In genomic region chr11:72812604-72812967, GRCh38 we compare ENCODE assay signal across 8 cellular contexts. TPM values are rescaled to one million over a fixed set of nuclear protein-coding genes. Genes with fewer than 3 reads are reported as not detected.
DNase-seq lines count a peak whose midpoint lies in the region; ATAC-seq and TF ChIP-seq lines count a peak whose summit lies in the region.

No MANE protein-coding gene starts in this region.

- H3K27ac Mint-ChIP-seq in CD4-positive, alpha-beta T cell: peak overlapping the region; percentile 97
- H3K27ac Mint-ChIP-seq in T-cell: peak overlapping the region; percentile 96 to 97

- POLR2A ChIA-PET in CD4-positive, alpha-beta T cell (lab: Charles Lee): interaction anchor here (1.0 to 3.3 kb wide), 4 partner anchors 15 to 330 kb away, joined by 3 to 13 read pairs (median 8); partner anchors contain the start of genes FCHSD2 and STARD10
- POLR2A ChIA-PET in T-cell (lab: Charles Lee): no interaction called here

- H3K4me1 ChIP-seq in iPS-15b (ENCODE audit: control insufficient read depth, insufficient read depth, low read length) (peaks cover 3% of the 10 kb centered on the region), upper lobe of right lung (peaks cover 30% of the 10 kb centered on the region), mucosa of descending colon (ENCODE audit: low read depth) (peaks cover 27% of the 10 kb centered on the region)

- intact Hi-C loops in CD4-positive, alpha-beta T cell (cut with DNase I, micrococcal nuclease): loop anchor here in 1 of 2 experiments (5.0 to 10.0 kb wide), 6 partner anchors 85 to 888 kb away; partner anchors contain the start of genes CLPB, FCHSD2, INPPL1 and RNF121
- intact Hi-C loops in upper lobe of right lung (cut with DNase I) (no loop called here), mucosa of descending colon (cut with DNase I, micrococcal nuclease) (no loop called here)

- no peak overlapping the region for H3K9ac ChIP-seq in iPS-15b (ENCODE audit: low read depth, low read length)

- H3K36me3 ChIP-seq in KOPT-K1 (ENCODE audit: insufficient read depth, low read length) (peaks cover 46% of the 10 kb centered on the region), iPS-15b (ENCODE audit: control insufficient read depth, insufficient read depth, low read length) (no peaks in the 10 kb centered on the region), upper lobe of right lung (peaks cover 6% of the 10 kb centered on the region), mucosa of descending colon (ENCODE audit: low read depth) (no peaks in the 10 kb centered on the region), H7 (replicated peaks; ENCODE audit: control insufficient read depth, insufficient read depth, low read length) (peaks cover 2% of the 10 kb centered on the region)

- peaks cover 49% of the 10 kb centered on the region for H3K36me3 Mint-ChIP-seq in CD4-positive, alpha-beta T cell (ENCODE audit: low read depth)
- peaks cover 18% of the 10 kb centered on the region for H3K36me3 Mint-ChIP-seq in T-cell

- CTCF ChIA-PET in CD4-positive, alpha-beta T cell (lab: Charles Lee): interaction anchor here (1.2 to 1.9 kb wide), 6 partner anchors 9 to 90 kb away, joined by 3 to 28 read pairs (median 5); partner anchors contain the start of gene STARD10
- CTCF ChIA-PET in T-cell (lab: Charles Lee): interaction anchor here (0.6 to 1.4 kb wide), 4 partner anchors 10 to 87 kb away, joined by 3 to 9 read pairs (median 6); partner anchors contain the start of gene STARD10 (in 1 of the 2)

- H3K27ac ChIP-seq in CD4-positive, alpha-beta T cell (ENCODE audit: low read depth, low read length): peak overlapping the region; percentile 97
- H3K27ac ChIP-seq in KOPT-K1 (ENCODE audit: low read depth, low read length, poor library complexity, severe bottlenecking): peak overlapping the region; percentile 87
- H3K27ac ChIP-seq in upper lobe of right lung: peak overlapping the region; percentile 99

- H3K4me1 Mint-ChIP-seq in CD4-positive, alpha-beta T cell (ENCODE audit: low read depth): peaks cover 50% of the 10 kb centered on the region
- H3K4me1 Mint-ChIP-seq in T-cell: peaks cover 35 to 60% (median 49%) of the 10 kb centered on the region in 3 donors

- no peak for ATAC-seq in CD4-positive, alpha-beta T cell (ENCODE audit: poor library complexity)
- no peak for ATAC-seq in T-cell (replicated peaks in 1 of 4)
- ATAC-seq in upper lobe of right lung: no peak
- no peak for ATAC-seq in HG03139 (IDR thresholded peaks at IDR 0.05; ENCODE audit: unreplicated experiment)
- ATAC-seq in mucosa of descending colon: no peak

- H3K9me3 Mint-ChIP-seq in CD4-positive, alpha-beta T cell: no peaks in the 10 kb centered on the region
- H3K9me3 Mint-ChIP-seq in T-cell: no peaks in the 10 kb centered on the region

- no peaks in the 10 kb centered on the region for H3K27me3 Mint-ChIP-seq in CD4-positive, alpha-beta T cell
- no peaks in the 10 kb centered on the region for H3K27me3 Mint-ChIP-seq in T-cell

- H3K9me3 ChIP-seq in CD4-positive, alpha-beta T cell (ENCODE audit: control insufficient read depth, low read length): no peaks in the 10 kb centered on the region
- H3K9me3 ChIP-seq in KOPT-K1 (ENCODE audit: insufficient read depth, low read length, poor library complexity, severe bottlenecking): no peaks in the 10 kb centered on the region
- H3K9me3 ChIP-seq in iPS-15b (ENCODE audit: control insufficient read depth, insufficient read depth, low read length): no peaks in the 10 kb centered on the region
- H3K9me3 ChIP-seq in upper lobe of right lung: no peaks in the 10 kb centered on the region
- H3K9me3 ChIP-seq in mucosa of descending colon: no peaks in the 10 kb centered on the region

- TF ChIP-seq CTCF in CD4-positive, alpha-beta T cell (IDR thresholded peaks at IDR 0.05): no peak
- TF ChIP-seq CTCF in upper lobe of right lung (IDR thresholded peaks at IDR 0.05) (no peak), mucosa of descending colon (IDR thresholded peaks at IDR 0.05) (no peak)

- no peak for DNase-seq in CD4-positive, alpha-beta T cell
- DNase-seq in T-cell (no peak), upper lobe of right lung (no peak), mucosa of descending colon (no peak), H7 (no peak)

- peak overlapping the region; percentile 97 for H3K4me3 Mint-ChIP-seq in CD4-positive, alpha-beta T cell
- peak overlapping the region; percentile 95 to 99 (median 97) for H3K4me3 Mint-ChIP-seq in T-cell

- H3K27me3 ChIP-seq in CD4-positive, alpha-beta T cell (ENCODE audit: control insufficient read depth, insufficient read depth, low read length): no peaks in the 10 kb centered on the region
- no peaks in the 10 kb centered on the region for H3K27me3 ChIP-seq in iPS-15b (ENCODE audit: control insufficient read depth, insufficient read depth, low read length)
- H3K27me3 ChIP-seq in upper lobe of right lung: no peaks in the 10 kb centered on the region
- peaks cover 7% of the 10 kb centered on the region for H3K27me3 ChIP-seq in H7 (ENCODE audit: control insufficient read depth, insufficient read depth, low read length)

- H3K4me3 ChIP-seq in iPS-15b (ENCODE audit: low read depth, low read length): peak overlapping the region; percentile 91
- peak overlapping the region; percentile 94 for H3K4me3 ChIP-seq in upper lobe of right lung
- no peak overlapping the region for H3K4me3 ChIP-seq in mucosa of descending colon
- no peak overlapping the region; the same call in 1 of the 2 replicates for H3K4me3 ChIP-seq in H7 (ENCODE audit: insufficient read depth, low read depth, low read length)

RNA-seq across cellular contexts. Expression of gene ATG16L2, which starts 1.6 kb away (rescaled TPM):
- total RNA-seq in CD4-positive, alpha-beta T cell: 10 to 100 TPM; 58.3 to 61.6 TPM
- total RNA-seq in T-cell (100 to 1,000 TPM; 107 to 145 (median 127) TPM), upper lobe of right lung (77.5 TPM), mucosa of descending colon (10 to 100 TPM; 37.7 to 64.3 (median 52.5) TPM)
- total RNA-seq in H7 (2014; rRNA removed; shearing (Covaris generic)): 6.2 and 16.0 TPM in 2 replicates

RNA-seq across cellular contexts. Expression of gene STARD10, which starts 18.7 kb away (rescaled TPM):
- 10 to 100 TPM; 10.5 to 12.9 TPM for total RNA-seq in CD4-positive, alpha-beta T cell
- total RNA-seq in T-cell (10 to 100 TPM; 11.1 to 24.9 (median 19.1) TPM), upper lobe of right lung (116 TPM), mucosa of descending colon (100 to 1,000 TPM; 177 to 472 (median 306) TPM)
- 19.3 and 26.8 TPM in 2 replicates for total RNA-seq in H7 (2014; rRNA removed; shearing (Covaris generic))

Comparison
In these comparisons a context has a peak if more than half of its experiments do, and no peak if none do; other contexts are left out.
1. H3K4me3 ChIP-seq: peak in iPS-15b (single experiment) and upper lobe of right lung (single experiment); none in mucosa of descending colon (single experiment) and H7 (single experiment).
2. Peak in every context shown above with its lines, with median percentiles within 50 percentile points of each other: H3K27ac ChIP-seq.